ENCODE assay signal across 8 cellular contexts in genomic region chr1:52365746-52366516, GRCh38. TPM values are rescaled to one million over a fixed set of nuclear protein-coding genes. Genes with fewer than 3 reads are reported as not detected.
DNase-seq lines count a peak whose midpoint lies in the region; TF ChIP-seq lines count a peak whose summit lies in the region.

Gene CC2D1B (minus strand): TSS chr1:52366205. CDS start chr1:52364620, 1,585 bp downstream.

- no peak within 1 kb of the TSS for H4K91ac ChIP-seq in neuronal stem cell (ENCODE audit: low read depth, low read length, poor library complexity)

- H3K4me1 ChIP-seq in neuronal stem cell (ENCODE audit: control insufficient read depth in 2 of 2, insufficient read depth in 1 of 2, low read depth in 1 of 2, low read length in 2 of 2), result peaks cover 5 to 8% of the 10 kb centered on the region in 2 donors

- peak within 1 kb of the TSS; percentile 85 for H2BK5ac ChIP-seq in neuronal stem cell (ENCODE audit: low read length)

- peaks cover 16 to 44% of the 10 kb centered on the region in 2 donors for H3K36me3 ChIP-seq in neuronal stem cell (replicated peaks in 1 of 2; ENCODE audit: control insufficient read depth in 2 of 2, insufficient read depth in 2 of 2, low read length in 2 of 2)

- peak within 1 kb of the TSS; percentile 97 for H2AFZ ChIP-seq in neuronal stem cell (ENCODE audit: low read length)

- peak within 1 kb of the TSS; percentile 6 for H3K4ac ChIP-seq in neuronal stem cell (ENCODE audit: low read length)

- H3K9me3 ChIP-seq in neuronal stem cell (replicated peaks in 1 of 2; ENCODE audit: control insufficient read depth in 2 of 2, insufficient read depth in 1 of 2, low read depth in 1 of 2, low read length in 2 of 2), result no peaks in the 10 kb centered on the region

- H3K9ac ChIP-seq in neuronal stem cell (ENCODE audit: low read depth, low read length, poor library complexity), result peak within 1 kb of the TSS; percentile 99

- peak within 1 kb of the TSS; percentile 92 for H3K4me2 ChIP-seq in neuronal stem cell (ENCODE audit: insufficient read depth, low read length, poor library complexity, severe bottlenecking)

- H2AK5ac ChIP-seq in neuronal stem cell (ENCODE audit: low read depth, low read length), result peak within 1 kb of the TSS; percentile 81

- peak within 1 kb of the TSS; percentile 43 for H2BK15ac ChIP-seq in neuronal stem cell (ENCODE audit: low read length)

- no peak within 1 kb of the TSS for H4K8ac ChIP-seq in neuronal stem cell (ENCODE audit: low read depth, low read length)

- peak within 1 kb of the TSS; percentile 98 for H3K23ac ChIP-seq in neuronal stem cell (ENCODE audit: low read depth, low read length, poor library complexity)

- POLR2A ChIA-PET in HEK293T (lab: Yijun Ruan, JAX), result interaction anchor here (0.9 to 2.9 kb wide), 6 partner anchors 9 to 311 kb away, joined by 3 to 18 read pairs (median 6); partner anchors contain the start of genes ORC1, PRPF38A and TXNDC12

- no CpG with 5 or more reads among the region's 92 CpGs for WGBS in neuronal stem cell (ENCODE audit: extremely low coverage in 2 of 2, insufficient read length in 2 of 2, insufficient replicate concordance in 1 of 2), 2 donors

- CTCF ChIA-PET in HEK293T (lab: Yijun Ruan, JAX), result interaction anchor here (0.6 kb wide), 1 partner anchor 253 kb away, joined by 3 read pairs; no protein-coding TSS in a partner anchor

- peak within 1 kb of the TSS; percentile 75 to 93 for H3K4me3 ChIP-seq in neuronal stem cell (ENCODE audit: low read length in 2 of 2)

- peak; percentile 76 for DNase-seq in GM04503 (ENCODE audit: low read depth)
- peak; percentile 100 for DNase-seq in HEK293T (ENCODE audit: extremely low spot score)
- peak; percentile 94 for DNase-seq in MV-4-11 (lab: John Stamatoyannopoulos, UW)
- peak; percentile 96 for DNase-seq in SK-MEL-5 (ENCODE audit: low read depth, low spot score)
- DNase-seq in activated naive CD4-positive, alpha-beta T cell treated with Interleukin-2 at 50 U/mL for 16 hours, result peak; percentile 99
- DNase-seq in foreskin melanocyte, result peak; percentile 93
- peak; percentile 98 for DNase-seq in neuronal stem cell (ENCODE audit: low spot score)

- H2BK12ac ChIP-seq in neuronal stem cell (ENCODE audit: low read length), result no peak within 1 kb of the TSS

- H3K79me1 ChIP-seq in neuronal stem cell (ENCODE audit: low read depth, low read length), result peaks cover 10% of the 10 kb centered on the region

- H3K18ac ChIP-seq in neuronal stem cell (ENCODE audit: low read length), result peak within 1 kb of the TSS; percentile 98

- H3K27me3 ChIP-seq in neuronal stem cell (ENCODE audit: control insufficient read depth in 3 of 3, insufficient read depth in 3 of 3, low read depth in 1 of 3, low read length in 3 of 3), result no peaks in the 10 kb centered on the region

- peak within 1 kb of the TSS; percentile 94 for H3K14ac ChIP-seq in neuronal stem cell (ENCODE audit: low read length)

- in situ Hi-C loops in SK-MEL-5 (cut with HindIII; ENCODE audit: low pct_unique_long_range_greater_than_20kb, low sequenced_read_pairs), result no loop called here

- TF ChIP-seq CTCF in subcutaneous adipose tissue (IDR thresholded peaks at IDR 0.05; ENCODE audit: low read depth), result no peak

- H2BK120ac ChIP-seq in neuronal stem cell (ENCODE audit: low read depth, low read length), result no peak within 1 kb of the TSS

- peak within 1 kb of the TSS; percentile 79 for H3K27ac ChIP-seq in neuronal stem cell (replicated peaks; ENCODE audit: low read length)

TF ChIP-seq in HEK293T, 16 proteins besides CTCF, POLR2A, EP300 and RAD21:
- TF ChIP-seq SP1 (IDR thresholded peaks at IDR 0.05), result no peak
- peak; percentile 96; the same call in 1 of the 2 replicates for TF ChIP-seq HDGF (IDR thresholded peaks at IDR 0.05; ENCODE audit: borderline replicate concordance)
- peak; percentile 40; the same call in 1 of the 2 replicates for TF ChIP-seq ELF4 (IDR thresholded peaks at IDR 0.05)
- no peak for TF ChIP-seq NFRKB (IDR thresholded peaks at IDR 0.05)
- no peak for TF ChIP-seq PKNOX1 (IDR thresholded peaks at IDR 0.05)
- no peak for TF ChIP-seq FOXM1 (IDR thresholded peaks at IDR 0.05; ENCODE audit: borderline replicate concordance)
- TF ChIP-seq L3MBTL2 (conservative IDR thresholded peaks at IDR 0.05), result no peak
- TF ChIP-seq FOXA1 (IDR thresholded peaks at IDR 0.05), result no peak
- no peak for TF ChIP-seq CTBP1 (IDR thresholded peaks at IDR 0.05; ENCODE audit: borderline replicate concordance)
- TF ChIP-seq LEF1 (IDR thresholded peaks at IDR 0.05; ENCODE audit: borderline replicate concordance), result no peak

RNA-seq across cellular contexts. Expression of gene CC2D1B, which starts in this region (rescaled TPM):
- 38.5 and 41.9 TPM in 2 replicates for total RNA-seq in SK-MEL-5 (2014; rRNA removed; shearing (Covaris generic))
- polyA plus RNA-seq in SK-MEL-5 (2015; cell fraction: cytosol; rRNA removed), result 38.2 and 51.8 TPM in 2 replicates
- 143 and 151 TPM in 2 replicates for polyA plus RNA-seq in SK-MEL-5 (2015; cell fraction: nucleus; rRNA removed)
- 6.9 TPM for polyA plus RNA-seq in neuronal stem cell (2013, experiment 1 of 2)
- polyA plus RNA-seq in neuronal stem cell (2013, experiment 2 of 2), result 7.4 TPM
- 10 to 100 TPM; 20.4 to 54.3 (median 27.9) TPM for total RNA-seq in subcutaneous adipose tissue

Comparison
In these comparisons a context has a peak if more than half of its experiments do, and no peak if none do; other contexts are left out.
1. Peak in every context shown above with its lines: DNase-seq, H3K4me3 ChIP-seq and H3K27ac ChIP-seq.